Comparison of ENCODE assay signal across 20 cellular contexts in genomic region chr7:121500659-121501058, GRCh38.
A peak's percentile ranks its signal among the peaks of the same experiment; 100 is the strongest.
DNase-seq lines count a peak whose midpoint lies in the region; ATAC-seq and TF ChIP-seq lines count a peak whose summit lies in the region.
"Had no signal": no experiment of that assay in that cellular context is flagged by ENCODE, and none has a peak within 500 bp of the region (broad histone marks: within the 10 kb centered on the region; RNA-seq: fewer than 3 reads in every experiment).

No MANE protein-coding gene starts in this region.

- H3K9me3 ChIP-seq in RWPE2 (ENCODE audit: severe bottlenecking) = peaks cover 10% of the 10 kb centered on the region
- peaks cover 0 to 23% (median 12%) of the 10 kb centered on the region in 11 donors for H3K9me3 ChIP-seq in heart right ventricle
- H3K9me3 ChIP-seq: psoas muscle had no signal

- intact Hi-C loops in activated CD4-positive, alpha-beta T cell treated with anti-CD3 and anti-CD28 coated beads, Interleukin-2, amount 10 ng/mL, durations not matched to agents 24 days and 14 days (cut with micrococcal nuclease) = loop anchor here (1.0 to 2.0 kb wide), 2 partner anchors 14 to 222 kb away; no protein-coding TSS in a partner anchor
- intact Hi-C loops in heart right ventricle (cut with DNase I) = no loop called here

- H3K36me3 ChIP-seq in RWPE2 (ENCODE audit: low read depth) = no peaks in the 10 kb centered on the region
- H3K36me3 ChIP-seq in heart right ventricle = no peaks in the 10 kb centered on the region
- H3K36me3 ChIP-seq: ascending aorta had no signal

- peak overlapping the region; percentile 94 for H3K27ac Mint-ChIP-seq in activated CD4-positive, alpha-beta T cell treated with anti-CD3 and anti-CD28 coated beads, Interleukin-2, amount 10 ng/mL, durations not matched to agents 24 days and 14 days

- 81 to 87% methylated on average over 1 of the region's 1 CpG for WGBS in heart right ventricle, 2 donors

- no peaks in the 10 kb centered on the region for H3K27me3 Mint-ChIP-seq in activated CD4-positive, alpha-beta T cell treated with anti-CD3 and anti-CD28 coated beads, Interleukin-2, amount 10 ng/mL, durations not matched to agents 24 days and 14 days
- H3K27me3 Mint-ChIP-seq: central memory CD8-positive, alpha-beta T cell had no signal

- H3K9me3 Mint-ChIP-seq in activated CD4-positive, alpha-beta T cell treated with anti-CD3 and anti-CD28 coated beads, Interleukin-2, amount 10 ng/mL, durations not matched to agents 24 days and 14 days = peaks cover 33% of the 10 kb centered on the region

- H3K27me3 ChIP-seq in RWPE2 (ENCODE audit: insufficient read depth, poor library complexity, severe bottlenecking) (no peaks in the 10 kb centered on the region), heart right ventricle (no peaks in the 10 kb centered on the region)
- H3K27me3 ChIP-seq: ascending aorta had no signal

- DNase-seq in activated CD4-positive, alpha-beta T cell treated with anti-CD3 and anti-CD28 coated beads, Interleukin-2, amount 10 ng/mL, durations not matched to agents 24 days and 14 days = no peak
- no peak for DNase-seq in activated CD4-positive, alpha-beta T cell treated with anti-CD3 and anti-CD28 coated beads, Interleukin-2, amount 50 U/mL, for 1 hour
- no peak for DNase-seq in RWPE2 (ENCODE audit: low spot score)
- peak; percentile 40 for DNase-seq in myocyte (ENCODE audit: low read depth)
- no peak for DNase-seq in NCI-H1417 treated with DMSO at 0.1 percent for 48 hours (lab: John Stamatoyannopoulos, UW)
- no peak for DNase-seq in heart right ventricle
- DNase-seq in GM10266 (ENCODE audit: extremely low spot score) = no peak
- DNase-seq: activated gamma-delta T cell; COR-L47; NCI-H1694 treated with DMSO at 0.1 percent for 48 hours; NCI-H2227 treated with DMSO at 0.1 percent for 48 hours; NCI-H774; psoas muscle; SHP77 treated with DMSO at 0.1 percent for 48 hours; stimulated activated CD4-positive, alpha-beta T cell treated with anti-CD3 and anti-CD28 coated beads, Interleukin-4, amount 100 ng/mL, for 1 hour had no signal

- peaks cover 21% of the 10 kb centered on the region for H3K36me3 Mint-ChIP-seq in activated CD4-positive, alpha-beta T cell treated with anti-CD3 and anti-CD28 coated beads, Interleukin-2, amount 10 ng/mL, durations not matched to agents 24 days and 14 days (ENCODE audit: low read depth)

- H3K4me3 Mint-ChIP-seq in activated CD4-positive, alpha-beta T cell treated with anti-CD3 and anti-CD28 coated beads, Interleukin-2, amount 10 ng/mL, durations not matched to agents 24 days and 14 days = no peak overlapping the region
- H3K4me3 Mint-ChIP-seq: central memory CD8-positive, alpha-beta T cell had no signal

- TF ChIP-seq CTCF in RWPE2 (IDR thresholded peaks at IDR 0.05; ENCODE audit: poor library complexity, severe bottlenecking) (no peak), heart right ventricle (IDR thresholded peaks at IDR 0.05) (no peak), GM10266 (IDR thresholded peaks at IDR 0.05; ENCODE audit: control insufficient read depth, insufficient read depth, low read depth, missing control alignments) (no peak)

- ATAC-seq in GM18870 (IDR thresholded peaks at IDR 0.05; ENCODE audit: unreplicated experiment) = peak; percentile 42
- peak; percentile 38; the same call in 1 of the 3 replicates for ATAC-seq in RWPE2 (ENCODE audit: low read depth)
- ATAC-seq in heart right ventricle = no peak
- ATAC-seq: A549, psoas muscle had no signal

- H3K27ac ChIP-seq in RWPE2 (ENCODE audit: poor library complexity, severe bottlenecking) = no peak overlapping the region
- H3K27ac ChIP-seq in heart right ventricle = no peak overlapping the region
- H3K27ac ChIP-seq: A549, ascending aorta, psoas muscle, skin epidermis had no signal

- H3K4me3 ChIP-seq in RWPE2 (ENCODE audit: severe bottlenecking) (no peak overlapping the region), heart right ventricle (no peak overlapping the region)
- H3K4me3 ChIP-seq: A549, ascending aorta, psoas muscle, skin epidermis had no signal

- H3K4me1 ChIP-seq in RWPE2 (ENCODE audit: insufficient read depth, poor library complexity, severe bottlenecking) (peaks cover 9% of the 10 kb centered on the region), heart right ventricle (peaks cover 0 to 3% (median 0%) of the 10 kb centered on the region in 9 donors)
- H3K4me1 ChIP-seq: A549, psoas muscle had no signal

- peaks cover 24% of the 10 kb centered on the region for H3K4me1 Mint-ChIP-seq in activated CD4-positive, alpha-beta T cell treated with anti-CD3 and anti-CD28 coated beads, Interleukin-2, amount 10 ng/mL, durations not matched to agents 24 days and 14 days
- H3K4me1 Mint-ChIP-seq: central memory CD8-positive, alpha-beta T cell had no signal

Comparison
In these comparisons a context has a peak if more than half of its experiments do, and no peak if none do; other contexts are left out.
1. ATAC-seq: peak in GM18870 (single experiment) and RWPE2 (single experiment); none in heart right ventricle (0 of 8).